20 cellular contexts compared by ENCODE assay signal in genomic region chr1:94921977-94922376, GRCh38. TPM values are rescaled to one million over a fixed set of nuclear protein-coding genes. Genes with fewer than 3 reads are reported as not detected.
A peak's percentile ranks its signal among the peaks of the same experiment; 100 is the strongest.
DNase-seq lines count a peak whose midpoint lies in the region; ATAC-seq and TF ChIP-seq lines count a peak whose summit lies in the region.
"Had no signal": no experiment of that assay in that cellular context is flagged by ENCODE, and none has a peak within 500 bp of the region (broad histone marks: within the 10 kb centered on the region; RNA-seq: fewer than 3 reads in every experiment).

No MANE protein-coding gene starts in this region.

- ATAC-seq in right cardiac atrium (no peak), HG03521 (IDR thresholded peaks at IDR 0.05; ENCODE audit: unreplicated experiment) (no peak)
- ATAC-seq: A549; activated CD4-positive, alpha-beta T cell treated with anti-CD3 and anti-CD28 coated beads for 36 hours; activated CD8-positive, alpha-beta memory T cell treated with anti-CD3 and anti-CD28 coated beads, Interleukin-2, amount 10 ng/mL, durations not matched to agents 7 days and 5 days; activated naive CD4-positive, alpha-beta T cell treated with anti-CD3 and anti-CD28 coated beads, Interleukin-2, amount 50 U/mL, for 72 hours; naive thymus-derived CD4-positive, alpha-beta T cell had no signal

- H3K4me3 ChIP-seq in right atrium auricular region (peak overlapping the region in 1 of 2 donors; percentile 9), right cardiac atrium (ENCODE audit: low read length) (no peak overlapping the region), fibroblast of villous mesenchyme (ENCODE audit: low read depth, low read length) (peak overlapping the region; percentile 90), rectal smooth muscle tissue (ENCODE audit: low read length) (no peak overlapping the region), vagina (no peak overlapping the region)
- H3K4me3 ChIP-seq: A549; BLaER1 treated with 17β-estradiol and CSF1 and Interleukin-3, amounts not matched to agents 10 nM and 100 nM; lung had no signal

- H3K9me3 ChIP-seq in right atrium auricular region = no peaks in the 10 kb centered on the region
- H3K9me3 ChIP-seq in right cardiac atrium (ENCODE audit: control insufficient read depth, low read length) = no peaks in the 10 kb centered on the region
- H3K9me3 ChIP-seq in vagina = no peaks in the 10 kb centered on the region
- H3K9me3 ChIP-seq: A549 had no signal

- no peaks in the 10 kb centered on the region for H3K27me3 ChIP-seq in right atrium auricular region
- no peaks in the 10 kb centered on the region for H3K27me3 ChIP-seq in right cardiac atrium (ENCODE audit: control insufficient read depth, insufficient read depth)
- H3K27me3 ChIP-seq in rectal smooth muscle tissue (ENCODE audit: control insufficient read depth, insufficient read depth, low read length) = no peaks in the 10 kb centered on the region
- no peaks in the 10 kb centered on the region for H3K27me3 ChIP-seq in vagina
- H3K27me3 ChIP-seq: brain microvascular endothelial cell had no signal

- TF ChIP-seq CTCF in right atrium auricular region (IDR thresholded peaks at IDR 0.05) (no peak), fibroblast of villous mesenchyme (IDR thresholded peaks at IDR 0.05; ENCODE audit: insufficient read depth, low read depth, low read length) (no peak), vagina (IDR thresholded peaks at IDR 0.05) (no peak)

- H3K4me1 ChIP-seq in right atrium auricular region = peaks cover 0 to 83% of the 10 kb centered on the region in 2 donors
- peaks cover 16% of the 10 kb centered on the region for H3K4me1 ChIP-seq in right cardiac atrium (ENCODE audit: control insufficient read depth, insufficient read depth, low read length)
- H3K4me1 ChIP-seq in rectal smooth muscle tissue (ENCODE audit: control insufficient read depth, insufficient read depth, low read length) = peaks cover 25% of the 10 kb centered on the region
- H3K4me1 ChIP-seq in vagina = peaks cover 79% of the 10 kb centered on the region

- no peak for TF ChIP-seq POLR2A in vagina (IDR thresholded peaks at IDR 0.05)

- DNase-seq in right atrium auricular region (ENCODE audit: low spot score) (no peak), right cardiac atrium (no peak), fibroblast of villous mesenchyme (ENCODE audit: low read depth) (no peak), vagina (ENCODE audit: extremely low spot score in 2 of 2) (no peak), A172 (ENCODE audit: low spot score) (no peak)
- DNase-seq in effector CD4-positive, alpha-beta T cell = no peak
- DNase-seq: activated CD4-positive, alpha-beta T cell treated with anti-CD3 and anti-CD28 coated beads for 36 hours; activated CD8-positive, alpha-beta memory T cell treated with anti-CD3 and anti-CD28 coated beads, Interleukin-2, amount 10 ng/mL, durations not matched to agents 7 days and 5 days; brain microvascular endothelial cell; hippocampal formation; naive thymus-derived CD4-positive, alpha-beta T cell; NCI-H524 treated with DMSO at 0.1 percent for 48 hours; stimulated activated CD4-positive, alpha-beta T cell treated with anti-CD3 and anti-CD28 coated beads, Interleukin-4, amount 100 ng/mL, for 1 hour had no signal

- intact Hi-C loops in right cardiac atrium (cut with DNase I) (loop anchor here in 2 of 4 donors (10.0 kb wide), 2 partner anchors 57 to 123 kb away; no protein-coding TSS in a partner anchor), vagina (cut with DNase I) (loop anchor here (5.0 kb wide), 1 partner anchor 380 kb away; the partner anchor contains the start of gene F3)

- peak overlapping the region; percentile 27 to 31 for H3K27ac ChIP-seq in right atrium auricular region
- H3K27ac ChIP-seq in right cardiac atrium (ENCODE audit: low read length) = no peak overlapping the region
- peak overlapping the region; percentile 98 for H3K27ac ChIP-seq in rectal smooth muscle tissue (ENCODE audit: low read depth, low read length)
- H3K27ac ChIP-seq in vagina = peak overlapping the region; percentile 97
- H3K27ac ChIP-seq: A549; BLaER1 treated with 17β-estradiol and CSF1 and Interleukin-3, amounts not matched to agents 10 nM and 100 nM; parathyroid adenoma had no signal

- 95% methylated on average over 1 of the region's 1 CpG for WGBS in right cardiac atrium

- H3K9ac ChIP-seq in rectal smooth muscle tissue (ENCODE audit: low read length) = no peak overlapping the region
- H3K9ac ChIP-seq: BLaER1 treated with 17β-estradiol and CSF1 and Interleukin-3, amounts not matched to agents 10 nM and 100 nM; parathyroid adenoma had no signal

- H3K36me3 ChIP-seq in right atrium auricular region (no peaks in the 10 kb centered on the region), rectal smooth muscle tissue (ENCODE audit: control insufficient read depth, insufficient read depth, low read length) (no peaks in the 10 kb centered on the region), vagina (no peaks in the 10 kb centered on the region)
- H3K36me3 ChIP-seq: brain microvascular endothelial cell had no signal

RNA-seq across cellular contexts. Expression of gene CNN3, which starts 4.9 kb away (rescaled TPM):
- total RNA-seq in right atrium auricular region (100 to 1,000 TPM in 1 of 2 donors, 10 to 100 TPM in 1; 82.2 to 124 TPM), right cardiac atrium (100 to 1,000 TPM; 105 to 162 (median 112) TPM), fibroblast of villous mesenchyme (354 and 485 TPM in 2 replicates), vagina (250 TPM)
- polyA plus RNA-seq in right cardiac atrium = 61.2 TPM
- total RNA-seq in A172 (2014; rRNA removed; shearing (Covaris generic)) = 227 and 277 TPM in 2 replicates
